In genomic region chr6:16821834-16822264, GRCh38 we compare ENCODE assay signal across 1 cellular context.
TF ChIP-seq lines count a peak whose summit lies in the region.

No MANE protein-coding gene starts in this region.

TF ChIP-seq in HepG2, 621 proteins besides CTCF, POLR2A, EP300 and RAD21 (continued from another document and continues in another):
- TF ChIP-seq PATZ1 (CRISPR knock-in tag; IDR thresholded peaks at IDR 0.05) (peak; percentile 80), MIER2 (CRISPR knock-in tag; IDR thresholded peaks at IDR 0.05) (peak; percentile 90), RBFOX2 (IDR thresholded peaks at IDR 0.05; ENCODE audit: low read depth, low read length) (no peak), ZFP90 (CRISPR knock-in tag; IDR thresholded peaks at IDR 0.05; ENCODE audit: borderline replicate concordance) (peak; percentile 63; the same call in 1 of the 2 replicates), ZBTB42 (CRISPR knock-in tag; IDR thresholded peaks at IDR 0.05) (peak; percentile 51; the same call in 1 of the 2 replicates), DPF2 (CRISPR knock-in tag; IDR thresholded peaks at IDR 0.05; ENCODE audit: borderline replicate concordance, low read depth) (peak; percentile 92), ZSCAN25 (CRISPR knock-in tag; IDR thresholded peaks at IDR 0.05) (peak; percentile 38; the same call in 1 of the 2 replicates), BATF2 (CRISPR knock-in tag; IDR thresholded peaks at IDR 0.05) (no peak), CBX2 (IDR thresholded peaks at IDR 0.05; ENCODE audit: low read depth, low read length) (no peak), CBX2 (CRISPR knock-in tag; IDR thresholded peaks at IDR 0.05; ENCODE audit: low read depth) (0 out of 2 replicates have a peak, but pooled peaks have one; percentile 48), FOXP4 (CRISPR knock-in tag; IDR thresholded peaks at IDR 0.05) (peak; percentile 89), ZMAT5 (CRISPR knock-in tag; IDR thresholded peaks at IDR 0.05; ENCODE audit: borderline replicate concordance, low read depth) (no peak), ZNF550 (CRISPR knock-in tag; IDR thresholded peaks at IDR 0.05; ENCODE audit: borderline replicate concordance) (no peak), E2F1 (CRISPR knock-in tag; IDR thresholded peaks at IDR 0.05) (no peak), SP5 (CRISPR knock-in tag; IDR thresholded peaks at IDR 0.05; ENCODE audit: borderline replicate concordance, low read depth) (peak; percentile 17; the same call in 1 of the 2 replicates), ZNF790 (CRISPR knock-in tag; IDR thresholded peaks at IDR 0.05; ENCODE audit: borderline replicate concordance) (peak; percentile 39; the same call in 1 of the 2 replicates), ZNF547 (CRISPR knock-in tag; IDR thresholded peaks at IDR 0.05) (peak; percentile 86), ARID2 (CRISPR knock-in tag; IDR thresholded peaks at IDR 0.05; ENCODE audit: borderline replicate concordance) (peak; percentile 50; the same call in 1 of the 2 replicates), ZMAT3 (CRISPR knock-in tag; conservative IDR thresholded peaks at IDR 0.05) (peak; percentile 90), DDIT3 (CRISPR knock-in tag; IDR thresholded peaks at IDR 0.05) (no peak), ONECUT2 (CRISPR knock-in tag; IDR thresholded peaks at IDR 0.05) (peak; percentile 40; the same call in 1 of the 2 replicates), ZNF432 (CRISPR knock-in tag; IDR thresholded peaks at IDR 0.05; ENCODE audit: borderline replicate concordance) (no peak), MAFG (CRISPR knock-in tag; IDR thresholded peaks at IDR 0.05) (no peak), ZFP36L2 (CRISPR knock-in tag; IDR thresholded peaks at IDR 0.05) (no peak), SSRP1 (CRISPR knock-in tag; IDR thresholded peaks at IDR 0.05) (0 out of 2 replicates have a peak, but pooled peaks have one; percentile 73), CSRNP1 (CRISPR knock-in tag; IDR thresholded peaks at IDR 0.05) (0 out of 2 replicates have a peak, but pooled peaks have one; percentile 83), ZNF660 (CRISPR knock-in tag; IDR thresholded peaks at IDR 0.05; ENCODE audit: borderline replicate concordance, low read depth) (no peak), KAT8 (CRISPR knock-in tag; IDR thresholded peaks at IDR 0.05) (peak; percentile 91), HMG20B (CRISPR knock-in tag; conservative IDR thresholded peaks at IDR 0.05) (peak; percentile 94), TRIM22 (IDR thresholded peaks at IDR 0.05) (no peak), CREM (IDR thresholded peaks at IDR 0.05) (peak; percentile 92), CREM (CRISPR knock-in tag; IDR thresholded peaks at IDR 0.05) (no peak), THAP8 (CRISPR knock-in tag; IDR thresholded peaks at IDR 0.05; ENCODE audit: borderline replicate concordance) (no peak), MATR3 (CRISPR knock-in tag; IDR thresholded peaks at IDR 0.05) (no peak), CREB1 (IDR thresholded peaks at IDR 0.05) (peak; percentile 68; the same call in 1 of the 2 replicates), CREB1 (CRISPR knock-in tag; IDR thresholded peaks at IDR 0.05) (peak; percentile 88), ATF3 (CRISPR knock-in tag; IDR thresholded peaks at IDR 0.05) (peak; percentile 89), IRF2 (CRISPR knock-in tag; IDR thresholded peaks at IDR 0.05) (peak; percentile 99), CHCHD3 (CRISPR knock-in tag; IDR thresholded peaks at IDR 0.05) (no peak), ZNF740 (CRISPR knock-in tag; IDR thresholded peaks at IDR 0.05) (no peak), ZBTB21 (CRISPR knock-in tag; IDR thresholded peaks at IDR 0.05) (peak; percentile 89), U2AF2 (IDR thresholded peaks at IDR 0.05; ENCODE audit: low read depth, low read length) (0 out of 2 replicates have a peak, but pooled peaks have one; percentile 35), ZNF10 (CRISPR knock-in tag; IDR thresholded peaks at IDR 0.05; ENCODE audit: borderline replicate concordance, low read depth) (no peak), ZNF136 (CRISPR knock-in tag; IDR thresholded peaks at IDR 0.05; ENCODE audit: low read depth) (peak; percentile 75; the same call in 1 of the 2 replicates), PAWR (CRISPR knock-in tag; IDR thresholded peaks at IDR 0.05; ENCODE audit: borderline replicate concordance) (no peak), IKZF5 (CRISPR knock-in tag; IDR thresholded peaks at IDR 0.05) (peak; percentile 99), HMG20A (CRISPR knock-in tag; IDR thresholded peaks at IDR 0.05; ENCODE audit: borderline replicate concordance) (peak; percentile 100), ZNF280D (CRISPR knock-in tag; IDR thresholded peaks at IDR 0.05) (peak; percentile 98), ZNF383 (CRISPR knock-in tag; IDR thresholded peaks at IDR 0.05; ENCODE audit: borderline replicate concordance) (no peak), HINFP (CRISPR knock-in tag; IDR thresholded peaks at IDR 0.05; ENCODE audit: low read depth) (peak; percentile 45; the same call in 1 of the 2 replicates)
